ENCODE assay signal across 21 cellular contexts in genomic region chr6:56169366-56169765, GRCh38.
"Had no signal": no experiment of that assay in that cellular context is flagged by ENCODE, and none has a peak within 500 bp of the region (broad histone marks: within the 10 kb centered on the region; RNA-seq: fewer than 3 reads in every experiment).

No MANE protein-coding gene starts in this region.

- DNase-seq: IMR-90, Karpas-422, KG1, MM.1S, NCI-H1092 treated with DMSO at 0.1 percent for 48 hours, NCI-H1436, NCI-H187, NCI-H2029, NCI-H2081 treated with DMSO at 0.1 percent for 48 hours, NCI-H2171, NCI-H226, NCI-H446, NCI-H510A, NCI-H524 treated with DMSO at 0.1 percent for 48 hours, NCI-H69, NCI-H774, SHP77 treated with DMSO at 0.1 percent for 48 hours, SJCRH30 had no signal

- H3K4me3 ChIP-seq: SJCRH30 had no signal

- H3K27ac ChIP-seq: RWPE1, SJCRH30 had no signal

- H3K4me1 ChIP-seq: SJCRH30 had no signal

- H3K36me3 ChIP-seq: SJCRH30 had no signal

- H3K27me3 ChIP-seq: SJCRH30 had no signal

- ATAC-seq: Panc1, Right ventricle myocardium inferior had no signal
